In the genomic region with DNA sequence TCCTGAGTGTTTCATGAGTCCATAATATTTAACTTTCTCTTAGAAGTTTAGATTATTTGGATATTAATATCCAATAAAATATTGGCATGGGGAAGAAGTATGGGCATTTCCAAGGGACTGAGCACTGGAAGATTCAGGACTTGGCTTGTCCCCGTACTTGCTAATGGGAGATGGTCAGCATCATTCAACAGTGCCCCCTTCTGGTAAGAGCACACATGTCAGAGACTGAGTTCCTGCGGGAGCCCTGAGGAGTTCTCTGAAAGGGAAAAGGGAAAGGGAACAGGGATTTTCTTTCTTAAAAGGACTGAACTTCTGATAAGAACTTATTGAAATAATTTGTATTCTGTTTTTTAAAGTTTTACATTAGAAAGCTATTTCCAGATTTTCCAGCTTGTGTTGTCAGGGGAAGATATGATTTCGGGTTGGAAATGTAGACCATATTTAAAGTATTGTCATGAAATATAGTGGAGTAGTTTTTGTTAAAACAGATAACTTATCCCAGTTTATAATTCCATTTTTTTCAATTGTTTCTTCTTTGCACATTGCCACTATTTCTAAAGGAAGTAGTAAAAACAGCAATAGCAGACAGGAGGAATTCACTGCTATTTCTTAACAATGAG, we compare ENCODE assay signal across 8 cellular contexts. TPM values are rescaled to one million over a fixed set of nuclear protein-coding genes. Genes with fewer than 3 reads are reported as not detected.
DNase-seq lines count a peak whose midpoint lies in the region; TF ChIP-seq lines count a peak whose summit lies in the region.

No MANE protein-coding gene starts in this region.

- TF ChIP-seq CTCF in A673 (conservative IDR thresholded peaks at IDR 0.05; ENCODE audit: low read depth, low read length), result peak; percentile 94
- TF ChIP-seq CTCF in GM10266 (IDR thresholded peaks at IDR 0.05; ENCODE audit: control insufficient read depth, insufficient read depth, low read depth, missing control alignments), result peak; percentile 71
- peak; percentile 97 for TF ChIP-seq CTCF in chondrocyte (IDR thresholded peaks at IDR 0.05)

- H3K4me1 ChIP-seq in A673 (ENCODE audit: insufficient read depth, low read length, poor library complexity, severe bottlenecking), result no peaks in the 10 kb centered on the region

- H3K4me1 Mint-ChIP-seq in T-helper 2 cell treated with Interferon-gamma antibody and Interleukin-4, amounts not matched to agents 5 μg/mL and 100 μg/mL, for 36 hours (ENCODE audit: low read depth), result peaks cover 28% of the 10 kb centered on the region
- peaks cover 11% of the 10 kb centered on the region for H3K4me1 Mint-ChIP-seq in chondrocyte (ENCODE audit: low read depth)

- intact Hi-C loops in A673 (cut with micrococcal nuclease; ENCODE audit: unreplicated experiment), result loop anchor here (1.0 to 10.0 kb wide), 5 partner anchors 63 to 287 kb away; no protein-coding TSS in a partner anchor

- H3K36me3 ChIP-seq in A673 (ENCODE audit: insufficient read depth, low read length, poor library complexity, severe bottlenecking), result no peaks in the 10 kb centered on the region

- H3K27ac Mint-ChIP-seq in T-helper 2 cell treated with Interferon-gamma antibody and Interleukin-4, amounts not matched to agents 5 μg/mL and 100 μg/mL, for 36 hours, result peak overlapping the region; percentile 45
- peak overlapping the region; percentile 71 for H3K27ac Mint-ChIP-seq in chondrocyte (ENCODE audit: unreplicated experiment)

- DNase-seq in A673 (ENCODE audit: low spot score), result peak; percentile 80
- peak; percentile 46 for DNase-seq in GM10266 (ENCODE audit: extremely low spot score)
- peak; percentile 15 for DNase-seq in NCI-H187 treated with DMSO at 0.1 percent for 48 hours (lab: John Stamatoyannopoulos, UW)
- peak; percentile 21 for DNase-seq in T-helper 2 cell treated with Interferon-gamma antibody and Interleukin-4, amounts not matched to agents 5 μg/mL and 100 μg/mL, for 36 hours (ENCODE audit: low spot score)
- DNase-seq in chondrocyte (ENCODE audit: low spot score), result no peak
- peak; percentile 87 for DNase-seq in left kidney (ENCODE audit: low read depth, low spot score)
- peak in 2 of 3 donors; percentile 9 to 35 for DNase-seq in stimulated activated CD4-positive, alpha-beta T cell treated with anti-CD3 and anti-CD28 coated beads, TNF-alpha, amount 100 ng/mL, for 48 hours (ENCODE audit: low read depth in 3 of 3)
- DNase-seq in 8988T, result no peak

- no peaks in the 10 kb centered on the region for H3K9me3 Mint-ChIP-seq in T-helper 2 cell treated with Interferon-gamma antibody and Interleukin-4, amounts not matched to agents 5 μg/mL and 100 μg/mL, for 36 hours
- H3K9me3 Mint-ChIP-seq in chondrocyte (ENCODE audit: low read depth), result no peaks in the 10 kb centered on the region

- no peak overlapping the region for H3K27ac ChIP-seq in A673 (ENCODE audit: low read depth, low read length, poor library complexity, severe bottlenecking)

- H3K4me3 Mint-ChIP-seq in T-helper 2 cell treated with Interferon-gamma antibody and Interleukin-4, amounts not matched to agents 5 μg/mL and 100 μg/mL, for 36 hours, result no peak overlapping the region
- H3K4me3 Mint-ChIP-seq in chondrocyte (ENCODE audit: unreplicated experiment), result no peak overlapping the region

- H3K4me3 ChIP-seq in A673 (ENCODE audit: low read depth, low read length, poor library complexity, severe bottlenecking), result no peak overlapping the region

- POLR2A ChIA-PET in A673 (lab: Charles Lee; ENCODE audit: low non-redundant PET), result no interaction called here

- no peaks in the 10 kb centered on the region for H3K9me3 ChIP-seq in A673 (ENCODE audit: low read depth, low read length, poor library complexity, severe bottlenecking)

- H3K36me3 Mint-ChIP-seq in T-helper 2 cell treated with Interferon-gamma antibody and Interleukin-4, amounts not matched to agents 5 μg/mL and 100 μg/mL, for 36 hours (ENCODE audit: low read depth), result no peaks in the 10 kb centered on the region
- no peaks in the 10 kb centered on the region for H3K36me3 Mint-ChIP-seq in chondrocyte (ENCODE audit: low read depth)

- CTCF ChIA-PET in A673 (lab: Charles Lee), result no interaction called here

- no TSS peak for BruUV-seq in A673 (replicated peaks; lab: Mats Ljungman, UMichigan)

- no peaks in the 10 kb centered on the region for H3K27me3 ChIP-seq in A673 (replicated peaks; ENCODE audit: insufficient read depth, low read depth, low read length, poor library complexity)

- no peaks in the 10 kb centered on the region for H3K27me3 Mint-ChIP-seq in T-helper 2 cell treated with Interferon-gamma antibody and Interleukin-4, amounts not matched to agents 5 μg/mL and 100 μg/mL, for 36 hours (ENCODE audit: low read depth)
- H3K27me3 Mint-ChIP-seq in chondrocyte (ENCODE audit: low read depth), result no peaks in the 10 kb centered on the region

RNA-seq across cellular contexts. Expression of a gene that starts 59.8 kb away (rescaled TPM):
- total RNA-seq in A673 (2021) (not detected in 2 replicates), chondrocyte (not detected in 3 replicates)

Comparison
In these comparisons a context has a peak if more than half of its experiments do, and no peak if none do; other contexts are left out.
1. DNase-seq: peak in A673 (single experiment), GM10266 (single experiment), NCI-H187 treated with DMSO at 0.1 percent for 48 hours (single experiment), T-helper 2 cell treated with Interferon-gamma antibody and Interleukin-4, amounts not matched to agents 5 μg/mL and 100 μg/mL, for 36 hours (single experiment), left kidney (single experiment) and stimulated activated CD4-positive, alpha-beta T cell treated with anti-CD3 and anti-CD28 coated beads, TNF-alpha, amount 100 ng/mL, for 48 hours (2 of 3); none in chondrocyte (single experiment) and 8988T (single experiment).
2. Peak in every context shown above with its lines, with median percentiles within 50 percentile points of each other: CTCF ChIP-seq.